8 cellular contexts compared by ENCODE assay signal in genomic region chr9:137619240-137620090, GRCh38. TPM values are rescaled to one million over a fixed set of nuclear protein-coding genes. Genes with fewer than 3 reads are reported as not detected.
DNase-seq lines count a peak whose midpoint lies in the region; ATAC-seq and TF ChIP-seq lines count a peak whose summit lies in the region.

No MANE protein-coding gene starts in this region.

- WGBS in transverse colon (ENCODE audit: low coverage in 1 of 2), 2 donors = 0 to 3% methylated on average over 3 to 40 of the region's 58 CpGs

- H3K36me3 ChIP-seq in BJ (ENCODE audit: control insufficient read depth, insufficient read depth, low read length) (peaks cover 11% of the 10 kb centered on the region), transverse colon (peaks cover 0 to 1% (median 0%) of the 10 kb centered on the region in 4 donors)

- peak; percentile 14 for ATAC-seq in GM18520 (IDR thresholded peaks at IDR 0.05; ENCODE audit: unreplicated experiment)
- peak; percentile 10 for ATAC-seq in HG03108 (IDR thresholded peaks at IDR 0.05; ENCODE audit: unreplicated experiment)
- ATAC-seq in T-helper 17 cell = peak; percentile 13
- peak; percentile 18 for ATAC-seq in memory B cell (ENCODE audit: low read depth)

- no peak for TF ChIP-seq CTCF in BJ (IDR thresholded peaks at IDR 0.05; ENCODE audit: insufficient read depth, low read depth, low read length)
- no peak for TF ChIP-seq CTCF in transverse colon (IDR thresholded peaks at IDR 0.05)

- peaks cover 33% of the 10 kb centered on the region for H3K4me1 Mint-ChIP-seq in T-helper 17 cell
- peaks cover 28% of the 10 kb centered on the region for H3K4me1 Mint-ChIP-seq in memory B cell

- H3K4me3 Mint-ChIP-seq in T-helper 17 cell = peak overlapping the region; percentile 94
- H3K4me3 Mint-ChIP-seq in memory B cell = peak overlapping the region; percentile 79

- H3K9me3 ChIP-seq in T-helper 17 cell (ENCODE audit: control insufficient read depth, low read length, poor library complexity, severe bottlenecking) (no peaks in the 10 kb centered on the region), transverse colon (no peaks in the 10 kb centered on the region)

- H3K27me3 ChIP-seq in BJ (ENCODE audit: control insufficient read depth, insufficient read depth, low read length) (no peaks in the 10 kb centered on the region), transverse colon (no peaks in the 10 kb centered on the region)

- POLR2A ChIA-PET in BJ (lab: Charles Lee) = no interaction called here

- DNase-seq in BJ (ENCODE audit: low read depth) (no peak), T-helper 17 cell (peak in 1 of 3 donors; percentile 30), dermis blood vessel endothelial cell (peak; percentile 62), memory B cell (ENCODE audit: low spot score in 2 of 2) (no peak), transverse colon (peak; percentile 46), SHP77 (lab: John Stamatoyannopoulos, UW) (no peak)

- H3K9me3 Mint-ChIP-seq in memory B cell = no peaks in the 10 kb centered on the region

- no peak for TF ChIP-seq POLR2A in transverse colon (IDR thresholded peaks at IDR 0.05)

- in situ Hi-C loops in transverse colon (cut with MboI; ENCODE audit: low pct_ligation_motif_present in 1 of 4, low pct_unique_long_range_greater_than_20kb in 1 of 4, low sequenced_read_pairs in 3 of 4) = no loop called here

- H3K27ac Mint-ChIP-seq in T-helper 17 cell (peak overlapping the region; percentile 91), memory B cell (peak overlapping the region; percentile 86)

- H3K36me3 Mint-ChIP-seq in T-helper 17 cell (ENCODE audit: low read depth) = no peaks in the 10 kb centered on the region
- peaks cover 2% of the 10 kb centered on the region for H3K36me3 Mint-ChIP-seq in memory B cell

- intact Hi-C loops in transverse colon (cut with DNase I; ENCODE audit: low total_unique reads) = loop anchor here (5.0 kb wide), 1 partner anchor 42 kb away; the partner anchor contains the start of gene DPH7

- no peak for TF ChIP-seq EP300 in transverse colon (IDR thresholded peaks at IDR 0.05; ENCODE audit: low read depth)

- peak overlapping the region; percentile 86 to 96 (median 89) for H3K27ac ChIP-seq in transverse colon

- H3K27me3 Mint-ChIP-seq in T-helper 17 cell (no peaks in the 10 kb centered on the region), memory B cell (no peaks in the 10 kb centered on the region)

- peaks cover 21 to 41% (median 35%) of the 10 kb centered on the region in 4 donors for H3K4me1 ChIP-seq in transverse colon

- CTCF ChIA-PET in BJ (lab: Yijun Ruan, JAX) = interaction anchor here (0.7 to 1.5 kb wide), 3 partner anchors 16 to 84 kb away, joined by 3 to 4 read pairs (median 4); no protein-coding TSS in a partner anchor

- H3K4me3 ChIP-seq in BJ (ENCODE audit: low read depth, low read length) (peak overlapping the region; percentile 72), transverse colon (peak overlapping the region; percentile 54 to 88 (median 62))

RNA-seq across cellular contexts. Expression of gene EHMT1, which starts 0.7 kb away (rescaled TPM):
- polyA plus RNA-seq in BJ (2011; rRNA removed) = 18.1 and 23.3 TPM in 2 replicates
- polyA minus RNA-seq in BJ (2011; rRNA and poly(A)+ RNA removed) = 52.4 and 53.0 TPM in 2 replicates
- total RNA-seq in T-helper 17 cell (100 to 1,000 TPM; 106 to 108 TPM), dermis blood vessel endothelial cell (65.3 and 89.3 TPM in 2 replicates), transverse colon (100 to 1,000 TPM in 2 of 4 donors, 10 to 100 TPM in 2; 93.8 to 184 (median 139) TPM)

RNA-seq across cellular contexts. Expression of gene ARRDC1, which starts 14.0 kb away (rescaled TPM):
- 22.0 and 46.1 TPM in 2 replicates for polyA plus RNA-seq in BJ (2011; rRNA removed)
- 17.2 and 31.7 TPM in 2 replicates for polyA minus RNA-seq in BJ (2011; rRNA and poly(A)+ RNA removed)
- 10 to 100 TPM; 54.8 to 83.8 TPM for total RNA-seq in T-helper 17 cell
- total RNA-seq in dermis blood vessel endothelial cell = 34.2 and 43.1 TPM in 2 replicates
- total RNA-seq in transverse colon = 100 to 1,000 TPM; 132 to 560 (median 370) TPM

RNA-seq across cellular contexts. Expression of gene ZMYND19, which starts 29.2 kb away (rescaled TPM):
- polyA plus RNA-seq in BJ (2011; rRNA removed) = 13.8 and 14.9 TPM in 2 replicates
- polyA minus RNA-seq in BJ (2011; rRNA and poly(A)+ RNA removed) = 8.1 and 10.2 TPM in 2 replicates
- total RNA-seq in T-helper 17 cell (10 to 100 TPM; 12.1 to 18.2 TPM), dermis blood vessel endothelial cell (16.8 and 18.4 TPM in 2 replicates), transverse colon (10 to 100 TPM in 2 of 4 donors, 1 to 10 TPM in 2; 6.7 to 11.5 (median 9.8) TPM)

RNA-seq across cellular contexts. Expression of gene DPH7, which starts 40.7 kb away (rescaled TPM):
- 21.1 and 29.4 TPM in 2 replicates for polyA plus RNA-seq in BJ (2011; rRNA removed)
- polyA minus RNA-seq in BJ (2011; rRNA and poly(A)+ RNA removed) = 9.0 and 15.6 TPM in 2 replicates
- 10 to 100 TPM; 46.1 to 52.0 TPM for total RNA-seq in T-helper 17 cell
- total RNA-seq in dermis blood vessel endothelial cell = 30.8 and 31.1 TPM in 2 replicates
- 10 to 100 TPM; 28.8 to 53.5 (median 36.6) TPM for total RNA-seq in transverse colon

Comparison
In these comparisons a context has a peak if more than half of its experiments do, and no peak if none do; other contexts are left out.
1. DNase-seq: peak in dermis blood vessel endothelial cell (single experiment) and transverse colon (single experiment); none in BJ (single experiment), memory B cell (0 of 2) and SHP77 (0 of 2).
2. Peak in every context shown above with its lines, with median percentiles within 50 percentile points of each other: ATAC-seq.